Comparison of ENCODE assay signal across 1 cellular context in genomic region chr16:56708418-56708817, GRCh38.
TF ChIP-seq lines count a peak whose summit lies in the region.

No MANE protein-coding gene starts in this region.

TF ChIP-seq in GM23338, 12 proteins besides CTCF, POLR2A, EP300 and RAD21:
- TF ChIP-seq POLR2AphosphoS5 (IDR thresholded peaks at IDR 0.05; ENCODE audit: low read depth) = no peak
- no peak for TF ChIP-seq NANOG (IDR thresholded peaks at IDR 0.05; ENCODE audit: borderline replicate concordance)
- TF ChIP-seq JUNB (IDR thresholded peaks at IDR 0.05; ENCODE audit: unreplicated experiment) = no peak
- TF ChIP-seq CREB1 (CRISPR knock-in tag; IDR thresholded peaks at IDR 0.05; ENCODE audit: low read depth) = no peak
- TF ChIP-seq ETS1 (IDR thresholded peaks at IDR 0.05) = no peak
- no peak for TF ChIP-seq EZH2 (IDR thresholded peaks at IDR 0.05; ENCODE audit: low read depth, unreplicated experiment)
- TF ChIP-seq REST (IDR thresholded peaks at IDR 0.05; ENCODE audit: unreplicated experiment) = no peak
- no peak for TF ChIP-seq EZH2phosphoT487 (IDR thresholded peaks at IDR 0.05; ENCODE audit: unreplicated experiment)
- TF ChIP-seq ZNF462 (CRISPR knock-in tag; IDR thresholded peaks at IDR 0.05) = no peak
- no peak for TF ChIP-seq ZNF114 (CRISPR knock-in tag; IDR thresholded peaks at IDR 0.05)
- no peak for TF ChIP-seq ZNF331 (CRISPR knock-in tag; IDR thresholded peaks at IDR 0.05; ENCODE audit: low read depth)
- TF ChIP-seq STAT1 (IDR thresholded peaks at IDR 0.05; ENCODE audit: unreplicated experiment) = no peak
